37 cellular contexts compared by ENCODE assay signal in the genomic region with DNA sequence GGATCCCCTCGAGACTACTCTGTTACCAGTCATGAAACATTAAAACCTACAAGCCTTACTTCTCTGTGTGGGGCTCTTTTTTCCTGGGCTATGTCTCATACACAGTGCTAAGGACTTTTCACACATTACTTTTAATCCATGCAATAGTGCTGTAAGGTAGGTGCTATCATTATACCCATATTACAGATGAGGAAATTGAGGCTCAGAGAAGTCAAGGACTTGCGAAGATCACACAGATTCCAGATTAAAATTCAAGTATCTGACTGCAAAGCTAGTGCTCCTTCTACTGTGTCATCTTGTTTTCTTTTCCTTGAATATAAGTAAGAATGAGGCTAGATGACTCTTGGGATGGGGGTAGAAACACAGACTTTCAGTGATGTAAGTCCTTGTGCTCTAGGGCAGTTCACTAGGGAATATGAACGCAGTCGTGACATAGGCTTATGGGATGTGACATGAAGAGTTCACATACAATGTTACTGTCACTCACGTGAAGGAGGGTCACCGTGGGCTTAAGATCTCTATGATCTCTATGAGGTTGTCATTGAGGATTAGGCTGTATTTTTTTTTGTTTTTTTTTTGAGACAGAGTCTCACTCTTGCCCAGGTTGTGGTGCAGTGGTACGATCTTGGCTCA. TPM values are rescaled to one million over a fixed set of nuclear protein-coding genes. Genes with fewer than 3 reads are reported as not detected.
"Had no signal": no experiment of that assay in that cellular context is flagged by ENCODE, and none has a peak within 500 bp of the region (broad histone marks: within the 10 kb centered on the region; RNA-seq: fewer than 3 reads in every experiment).

No MANE protein-coding gene starts in this region.

- ATAC-seq: activated CD8-positive, alpha-beta memory T cell treated with anti-CD3 and anti-CD28 coated beads, Interleukin-2, amount 10 ng/mL, durations not matched to agents 7 days and 5 days; PC-3; Right ventricle myocardium inferior; SK-N-SH treated with all-trans-retinoic acid at 6 μM for 48 hours; T-cell; T-helper 17 cell had no signal

- H3K27me3 ChIP-seq: brain microvascular endothelial cell, MG63 had no signal

- DNase-seq: activated CD4-positive, alpha-beta memory T cell treated with anti-CD3 and anti-CD28 coated beads, Interleukin-2, amount 10 ng/mL, durations not matched to agents 7 days and 5 days; activated CD4-positive, alpha-beta T cell treated with anti-CD3 and anti-CD28 coated beads for 1 hour; activated CD4-positive, alpha-beta T cell treated with anti-CD3 and anti-CD28 coated beads for 48 hours; activated CD4-positive, CD25-positive, alpha-beta regulatory T cell; activated CD8-positive, alpha-beta memory T cell treated with anti-CD3 and anti-CD28 coated beads for 24 hours; activated CD8-positive, alpha-beta memory T cell treated with anti-CD3 and anti-CD28 coated beads, Interleukin-2, amount 10 ng/mL, durations not matched to agents 7 days and 5 days; activated effector memory CD4-positive, alpha-beta T cell treated with Interleukin-2 at 50 U/mL for 16 hours; activated naive CD4-positive, alpha-beta T cell; activated naive CD4-positive, alpha-beta T cell treated with anti-CD3 and anti-CD28 coated beads, Interleukin-2, amount 50 U/mL, for 16 hours; activated naive CD8-positive, alpha-beta T cell treated with anti-CD3 and anti-CD28 coated beads for 36 hours; activated T-cell treated with anti-CD3 and anti-CD28 coated beads, Interleukin-2, amount 50 U/mL, for 48 hours; amniotic stem cell; aorta; brain microvascular endothelial cell; Kasumi-1; KG1; MG63; NCI-H1048; NCI-H1105 treated with DMSO at 0.1 percent for 48 hours; NCI-H146; NCI-H187; NCI-H2029 treated with DMSO at 0.1 percent for 48 hours; NCI-H2107; NCI-H2171; NCI-H510A; NCI-H526; NCI-H748 treated with DMSO at 0.1 percent for 48 hours; NK-92 treated with Interleukin-12 subunit alpha and Interleukin-12 subunit beta, amount 100 ng/mL, for 24 hours; PC-3; SIG-M5; T-cell; T-helper 17 cell; WERI-Rb-1 had no signal

- H3K36me3 Mint-ChIP-seq: activated CD8-positive, alpha-beta memory T cell treated with anti-CD3 and anti-CD28 coated beads, Interleukin-2, amount 10 ng/mL, durations not matched to agents 7 days and 5 days; activated naive CD8-positive, alpha-beta T cell treated with anti-CD3 and anti-CD28 coated beads for 36 hours; T-cell had no signal

- H3K4me3 ChIP-seq: MG63 had no signal

- H3K27me3 Mint-ChIP-seq: activated naive CD8-positive, alpha-beta T cell treated with anti-CD3 and anti-CD28 coated beads for 36 hours; T-cell had no signal

- H3K9me3 Mint-ChIP-seq: activated CD4-positive, alpha-beta memory T cell treated with anti-CD3 and anti-CD28 coated beads, Interleukin-2, amount 10 ng/mL, durations not matched to agents 7 days and 5 days; activated naive CD8-positive, alpha-beta T cell treated with anti-CD3 and anti-CD28 coated beads for 36 hours; T-cell had no signal

- H3K36me3 ChIP-seq: brain microvascular endothelial cell, MG63, WERI-Rb-1 had no signal

- H3K4me1 Mint-ChIP-seq: T-helper 17 cell had no signal

- H3K27ac ChIP-seq: brain microvascular endothelial cell, RWPE1, WERI-Rb-1 had no signal

- H3K4me3 Mint-ChIP-seq: activated CD4-positive, alpha-beta memory T cell treated with anti-CD3 and anti-CD28 coated beads, Interleukin-2, amount 10 ng/mL, durations not matched to agents 7 days and 5 days; activated CD8-positive, alpha-beta memory T cell treated with anti-CD3 and anti-CD28 coated beads, Interleukin-2, amount 10 ng/mL, durations not matched to agents 7 days and 5 days; activated naive CD8-positive, alpha-beta T cell treated with anti-CD3 and anti-CD28 coated beads for 36 hours; IgD-negative memory B cell; T-cell; T-helper 17 cell had no signal

- H3K27ac Mint-ChIP-seq: activated CD4-positive, alpha-beta memory T cell treated with anti-CD3 and anti-CD28 coated beads, Interleukin-2, amount 10 ng/mL, durations not matched to agents 7 days and 5 days; activated CD8-positive, alpha-beta memory T cell treated with anti-CD3 and anti-CD28 coated beads, Interleukin-2, amount 10 ng/mL, durations not matched to agents 7 days and 5 days; activated naive CD8-positive, alpha-beta T cell treated with anti-CD3 and anti-CD28 coated beads for 36 hours; IgD-negative memory B cell; T-cell; T-helper 17 cell had no signal

- H3K9me3 ChIP-seq: MG63 had no signal

RNA-seq across cellular contexts. Expression of a gene that starts 26.9 kb away (rescaled TPM):
- total RNA-seq: activated CD4-positive, alpha-beta memory T cell treated with anti-CD3 and anti-CD28 coated beads, Interleukin-2, amount 10 ng/mL, durations not matched to agents 7 days and 5 days; activated CD8-positive, alpha-beta memory T cell treated with anti-CD3 and anti-CD28 coated beads, Interleukin-2, amount 10 ng/mL, durations not matched to agents 7 days and 5 days; T-helper 17 cell had no signal
